In the genomic region with DNA sequence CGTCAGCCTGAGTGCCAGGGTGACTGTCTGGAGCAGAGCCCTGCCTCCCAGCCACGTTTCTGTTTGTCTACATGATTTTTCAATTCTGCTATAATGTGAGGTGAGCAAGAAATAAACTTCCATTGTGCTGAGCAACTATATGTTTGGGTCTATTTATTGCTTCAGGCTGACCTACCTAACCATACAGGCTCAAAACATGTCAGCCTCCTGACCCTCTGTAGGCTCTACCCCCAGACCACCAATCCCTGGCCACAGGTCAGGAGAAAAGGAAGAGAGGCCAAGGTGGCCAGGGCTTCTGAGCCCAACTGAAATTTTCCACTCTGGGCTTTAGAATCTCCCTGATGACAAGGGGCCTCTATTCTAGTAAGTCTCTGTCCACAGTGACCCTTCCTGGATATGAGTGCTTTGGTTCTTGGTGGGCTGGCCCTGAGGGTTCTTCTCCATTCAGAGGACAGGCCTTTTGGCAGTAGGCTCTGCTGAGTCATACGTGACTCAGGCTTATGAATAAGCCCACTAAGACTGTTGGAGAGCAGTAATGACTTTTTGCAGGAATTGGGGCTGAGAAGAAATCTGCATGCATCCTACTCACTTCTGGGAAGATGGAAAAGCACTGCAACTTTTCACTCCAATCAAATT, we compare ENCODE assay signal across 10 cellular contexts.
A peak's percentile ranks its signal among the peaks of the same experiment; 100 is the strongest.
DNase-seq lines count a peak whose midpoint lies in the region; ATAC-seq, FAIRE-seq and TF ChIP-seq lines count a peak whose summit lies in the region.
"Had no signal": no experiment of that assay in that cellular context is flagged by ENCODE, and none has a peak within 500 bp of the region (broad histone marks: within the 10 kb centered on the region; RNA-seq: fewer than 3 reads in every experiment).

No MANE protein-coding gene starts in this region.

- CTCF ChIA-PET in Caco-2 (lab: Charles Lee): no interaction called here

- no peaks in the 10 kb centered on the region for H3K36me3 Mint-ChIP-seq in Caco-2 (ENCODE audit: insufficient read depth, unreplicated experiment)

- H3K36me3 ChIP-seq in fibroblast of lung (ENCODE audit: control insufficient read depth, insufficient read depth, low read length) (no peaks in the 10 kb centered on the region), Caco-2 (ENCODE audit: control insufficient read depth, insufficient read depth, low read length) (no peaks in the 10 kb centered on the region)
- H3K36me3 ChIP-seq: Peyer's patch had no signal

- H3K9me3 ChIP-seq in fibroblast of lung (ENCODE audit: control insufficient read depth, insufficient read depth, low read depth, low read length): no peaks in the 10 kb centered on the region
- no peaks in the 10 kb centered on the region for H3K9me3 ChIP-seq in Caco-2
- H3K9me3 ChIP-seq: Peyer's patch had no signal

- H3K4me1 ChIP-seq in fibroblast of lung (ENCODE audit: control insufficient read depth, extremely low read depth, insufficient read depth, low read length): peaks cover 6% of the 10 kb centered on the region
- no peaks in the 10 kb centered on the region for H3K4me1 ChIP-seq in Caco-2
- H3K4me1 ChIP-seq: Peyer's patch had no signal

- no peaks in the 10 kb centered on the region for H3K27me3 Mint-ChIP-seq in Caco-2 (ENCODE audit: insufficient read depth, unreplicated experiment)

- H3K27me3 ChIP-seq in fibroblast of lung (ENCODE audit: control insufficient read depth, insufficient read depth, low read length) (no peaks in the 10 kb centered on the region), Caco-2 (replicated peaks; ENCODE audit: control insufficient read depth, insufficient read depth, low read length) (no peaks in the 10 kb centered on the region)
- H3K27me3 ChIP-seq: Peyer's patch had no signal

- H3K9ac ChIP-seq in fibroblast of lung (ENCODE audit: insufficient read depth, low read length): no peak overlapping the region

- intact Hi-C loops in Caco-2 (cut with micrococcal nuclease; ENCODE audit: unreplicated experiment): no loop called here

- H4K20me1 ChIP-seq in fibroblast of lung (ENCODE audit: control insufficient read depth, extremely low read depth, insufficient read depth, low read length): no peaks in the 10 kb centered on the region

- peak; percentile 68 for DNase-seq in H54 (ENCODE audit: insufficient read length, low spot score)
- DNase-seq in RPMI7951 (ENCODE audit: low read depth): peak; percentile 98
- DNase-seq in fibroblast of lung (ENCODE audit: low read depth in 2 of 2): peak; percentile 96 to 99
- peak; percentile 68 for DNase-seq in retinal pigment epithelial cell (ENCODE audit: low read depth)
- DNase-seq in NCI-H526 (lab: John Stamatoyannopoulos, UW): no peak
- no peak for DNase-seq in activated T-cell treated with anti-CD3 and anti-CD28 coated beads, Interleukin-2, amount 50 U/mL, for 1 hour
- no peak for DNase-seq in Caco-2
- DNase-seq: retina had no signal

- H3K79me2 ChIP-seq in fibroblast of lung (ENCODE audit: control insufficient read depth, insufficient read depth, low read length): no peaks in the 10 kb centered on the region

- FAIRE-seq in H54 (lab: Jason Lieb, UNC): peak; percentile 88

- H3K9me3 Mint-ChIP-seq in Caco-2 (ENCODE audit: unreplicated experiment): no peaks in the 10 kb centered on the region

- POLR2A ChIA-PET in Caco-2 (lab: Charles Lee): no interaction called here

- H3K4me3 Mint-ChIP-seq in Caco-2 (ENCODE audit: unreplicated experiment): no peak overlapping the region

- H2AFZ ChIP-seq in fibroblast of lung (ENCODE audit: low read length): peak overlapping the region; percentile 25

- peak overlapping the region; percentile 17 for H3K4me2 ChIP-seq in fibroblast of lung (ENCODE audit: extremely low read depth, insufficient read depth, low read length)

- H3K27ac ChIP-seq in fibroblast of lung (ENCODE audit: insufficient read depth, low read length): peak overlapping the region; percentile 71
- H3K27ac ChIP-seq: Peyer's patch had no signal

- no peak for TF ChIP-seq POLR2A in H54 (IDR thresholded peaks at IDR 0.05; ENCODE audit: low read depth, low read length)

- no peaks in the 10 kb centered on the region for H3K4me1 Mint-ChIP-seq in Caco-2 (ENCODE audit: low read depth, unreplicated experiment)

- no peak for ATAC-seq in GM21529 (IDR thresholded peaks at IDR 0.05; ENCODE audit: unreplicated experiment)

- no peak overlapping the region for H3K27ac Mint-ChIP-seq in Caco-2 (ENCODE audit: unreplicated experiment)

- no peak for TF ChIP-seq CTCF in fibroblast of lung (conservative IDR thresholded peaks at IDR 0.05 in 1 of 2, IDR thresholded peaks at IDR 0.05 in 1 of 2; ENCODE audit: low read depth in 1 of 2, low read length in 2 of 2)
- TF ChIP-seq CTCF in retinal pigment epithelial cell (conservative IDR thresholded peaks at IDR 0.05; ENCODE audit: low read depth, low read length): no peak
- TF ChIP-seq CTCF in Caco-2 (IDR thresholded peaks at IDR 0.05; ENCODE audit: insufficient read depth in 1 of 2, low read depth in 1 of 2, low read length in 1 of 2, severe bottlenecking in 1 of 2, unreplicated experiment in 1 of 2): no peak

- H3K4me3 ChIP-seq in fibroblast of lung (replicated peaks in 1 of 4; ENCODE audit: control extremely low read depth in 1 of 4, insufficient read depth in 1 of 4, low read depth in 3 of 4, low read length in 4 of 4) (no peak overlapping the region), retinal pigment epithelial cell (ENCODE audit: low read length) (no peak overlapping the region), Caco-2 (ENCODE audit: low read depth, low read length) (no peak overlapping the region)
- H3K4me3 ChIP-seq: Peyer's patch had no signal

- BruUV-seq in Caco-2 (replicated peaks; lab: Mats Ljungman, UMichigan): no TSS peak

Comparison
In these comparisons a context has a peak if more than half of its experiments do, and no peak if none do; other contexts are left out.
1. DNase-seq: peak in H54 (single experiment), RPMI7951 (single experiment), fibroblast of lung (2 of 2) and retinal pigment epithelial cell (single experiment); none in NCI-H526 (0 of 2), activated T-cell treated with anti-CD3 and anti-CD28 coated beads, Interleukin-2, amount 50 U/mL, for 1 hour (single experiment) and Caco-2 (0 of 2).